8 cellular contexts compared by ENCODE assay signal in genomic region chr16:66830422-66831404, GRCh38. TPM values are rescaled to one million over a fixed set of nuclear protein-coding genes. Genes with fewer than 3 reads are reported as not detected.
DNase-seq lines count a peak whose midpoint lies in the region; ATAC-seq and TF ChIP-seq lines count a peak whose summit lies in the region.

NAE1 (minus strand) TSS chr16:66830976; CDS start chr16:66830899, 77 bp downstream.

- H3K9ac ChIP-seq in SK-N-MC (ENCODE audit: insufficient read length), result peak within 1 kb of the TSS; percentile 89

- no peaks in the 10 kb centered on the region for H3K27me3 ChIP-seq in osteoblast (ENCODE audit: insufficient read depth, low read length)
- no peaks in the 10 kb centered on the region for H3K27me3 ChIP-seq in thoracic aorta (replicated peaks; ENCODE audit: insufficient read depth)

- H3K4me1 ChIP-seq in osteoblast (ENCODE audit: insufficient read depth, low read length) (peaks cover 20% of the 10 kb centered on the region), thoracic aorta (ENCODE audit: control insufficient read depth in 1 of 2, low read depth in 2 of 2) (peaks cover 10 to 20% of the 10 kb centered on the region in 2 donors)

- H3K9me3 ChIP-seq in SK-N-MC (ENCODE audit: low read depth, low read length), result no peaks in the 10 kb centered on the region
- no peaks in the 10 kb centered on the region for H3K9me3 ChIP-seq in osteoblast (ENCODE audit: low read depth, low read length)
- no peaks in the 10 kb centered on the region for H3K9me3 ChIP-seq in thoracic aorta

- H3K79me2 ChIP-seq in osteoblast (ENCODE audit: insufficient read depth, low read length), result peaks cover 44% of the 10 kb centered on the region

- peaks cover 16% of the 10 kb centered on the region for H3K36me3 ChIP-seq in SK-N-MC (ENCODE audit: insufficient read depth, low read length)
- peaks cover 19% of the 10 kb centered on the region for H3K36me3 ChIP-seq in osteoblast (ENCODE audit: insufficient read depth, low read length)
- no peaks in the 10 kb centered on the region for H3K36me3 ChIP-seq in thoracic aorta

- peak within 1 kb of the TSS; percentile 88 for H3K4me3 ChIP-seq in GM08714 (ENCODE audit: low read length)
- H3K4me3 ChIP-seq in HFF-Myc (replicated peaks; ENCODE audit: low read depth, low read length), result peak within 1 kb of the TSS; percentile 80
- H3K4me3 ChIP-seq in SK-N-MC, result peak within 1 kb of the TSS; percentile 81
- H3K4me3 ChIP-seq in osteoblast (ENCODE audit: insufficient read depth, low read length), result peak within 1 kb of the TSS; percentile 84
- H3K4me3 ChIP-seq in thoracic aorta, result peak within 1 kb of the TSS; percentile 84

- H4K20me1 ChIP-seq in osteoblast (ENCODE audit: insufficient read depth, low read length), result peaks cover 28% of the 10 kb centered on the region

- peak; percentile 52 for DNase-seq in HFF-Myc (ENCODE audit: extremely low read depth, low read depth)
- peak; percentile 82 for DNase-seq in MV-4-11 (lab: John Stamatoyannopoulos, UW)
- no peak for DNase-seq in SK-N-MC (ENCODE audit: low read depth, low spot score)
- DNase-seq in activated naive CD4-positive, alpha-beta T cell treated with anti-CD3 and anti-CD28 coated beads, Interleukin-2, amount 50 U/mL, for 16 hours, result peak; percentile 89
- DNase-seq in glomerular visceral epithelial cell (ENCODE audit: extremely low spot score), result peak; percentile 85
- peak; percentile 98 for DNase-seq in osteoblast (ENCODE audit: insufficient read length, low spot score, missing footprints)
- no peak for DNase-seq in thoracic aorta (ENCODE audit: low spot score)

- TF ChIP-seq CTCF in HFF-Myc (IDR thresholded peaks at IDR 0.05; ENCODE audit: low read depth, low read length, missing control alignments) (peak; percentile 98), osteoblast (IDR thresholded peaks at IDR 0.05; ENCODE audit: extremely low read depth, low read depth, low read length) (peak; percentile 89), thoracic aorta (IDR thresholded peaks at IDR 0.05) (peak; percentile 97)

- H3K27ac ChIP-seq in SK-N-MC (peak within 1 kb of the TSS; percentile 62; the same call in 1 of the 2 replicates), osteoblast (ENCODE audit: low read depth, low read length) (peak within 1 kb of the TSS; percentile 61), thoracic aorta (peak within 1 kb of the TSS; percentile 83 to 87)

- H2AFZ ChIP-seq in osteoblast (ENCODE audit: low read length), result peak within 1 kb of the TSS; percentile 80

- peak within 1 kb of the TSS; percentile 63 for H3K4me2 ChIP-seq in osteoblast (ENCODE audit: insufficient read depth, low read length)

- peak; percentile 78 for ATAC-seq in thoracic aorta (ENCODE audit: insufficient number of reproducible peaks, low FRiP score, low read depth)

RNA-seq across cellular contexts. Expression of gene NAE1, which starts in this region (rescaled TPM):
- total RNA-seq in osteoblast (73.5 and 84.6 TPM in 2 replicates), thoracic aorta (10 to 100 TPM; 29.6 to 48.0 TPM)

Comparison
In these comparisons a context has a peak if more than half of its experiments do, and no peak if none do; other contexts are left out.
1. DNase-seq: peak in HFF-Myc (single experiment), MV-4-11 (single experiment), activated naive CD4-positive, alpha-beta T cell treated with anti-CD3 and anti-CD28 coated beads, Interleukin-2, amount 50 U/mL, for 16 hours (single experiment), glomerular visceral epithelial cell (single experiment) and osteoblast (single experiment); none in SK-N-MC (single experiment) and thoracic aorta (single experiment).
2. Peak in every context shown above with its lines, with median percentiles within 50 percentile points of each other: H3K4me3 ChIP-seq, CTCF ChIP-seq and H3K27ac ChIP-seq.